In genomic region chr9:136533775-136534157, GRCh38 we compare ENCODE assay signal across 8 cellular contexts. TPM values are rescaled to one million over a fixed set of nuclear protein-coding genes. Genes with fewer than 3 reads are reported as not detected.
A peak's percentile ranks its signal among the peaks of the same experiment; 100 is the strongest.
DNase-seq lines count a peak whose midpoint lies in the region; ATAC-seq and TF ChIP-seq lines count a peak whose summit lies in the region.

No MANE protein-coding gene starts in this region.

- peaks cover 51% of the 10 kb centered on the region for H3K4me1 Mint-ChIP-seq in CD4-positive, alpha-beta T cell (ENCODE audit: low read depth)
- H3K4me1 Mint-ChIP-seq in dendritic cell treated with granulocyte-macrophage colony-stimulating factor and Interleukin-4, amounts not matched to agents 40 ng/mL and 50 ng/mL, for 4 days (ENCODE audit: low read depth), result peaks cover 71% of the 10 kb centered on the region
- H3K4me1 Mint-ChIP-seq in glutamatergic neuron (ENCODE audit: low read depth, unreplicated experiment), result peaks cover 8% of the 10 kb centered on the region

- TF ChIP-seq CTCF in CD4-positive, alpha-beta T cell (IDR thresholded peaks at IDR 0.05), result no peak
- no peak for TF ChIP-seq CTCF in glutamatergic neuron (IDR thresholded peaks at IDR 0.05; ENCODE audit: partially characterized antibody, unreplicated experiment)

- H3K4me3 Mint-ChIP-seq in CD4-positive, alpha-beta T cell, result peak overlapping the region; percentile 78
- peak overlapping the region; percentile 45 for H3K4me3 Mint-ChIP-seq in dendritic cell treated with granulocyte-macrophage colony-stimulating factor and Interleukin-4, amounts not matched to agents 40 ng/mL and 50 ng/mL, for 4 days
- H3K4me3 Mint-ChIP-seq in glutamatergic neuron (ENCODE audit: unreplicated experiment), result no peak overlapping the region

- intact Hi-C loops in CD4-positive, alpha-beta T cell (cut with DNase I, micrococcal nuclease), result no loop called here
- intact Hi-C loops in dendritic cell treated with granulocyte-macrophage colony-stimulating factor and Interleukin-4, amounts not matched to agents 40 ng/mL and 50 ng/mL, for 4 days (cut with micrococcal nuclease), result loop anchor here (5.0 kb wide), 2 partner anchors 46 to 84 kb away; no protein-coding TSS in a partner anchor

- H3K9me3 ChIP-seq in CD4-positive, alpha-beta T cell (ENCODE audit: control insufficient read depth, low read length), result no peaks in the 10 kb centered on the region

- H3K27me3 ChIP-seq in CD4-positive, alpha-beta T cell (ENCODE audit: control insufficient read depth, insufficient read depth, low read length), result no peaks in the 10 kb centered on the region

- H3K27me3 Mint-ChIP-seq in CD4-positive, alpha-beta T cell, result no peaks in the 10 kb centered on the region
- H3K27me3 Mint-ChIP-seq in dendritic cell treated with granulocyte-macrophage colony-stimulating factor and Interleukin-4, amounts not matched to agents 40 ng/mL and 50 ng/mL, for 4 days, result peaks cover 19% of the 10 kb centered on the region
- H3K27me3 Mint-ChIP-seq in glutamatergic neuron (ENCODE audit: unreplicated experiment), result peaks cover 2% of the 10 kb centered on the region

- DNase-seq in CD4-positive, alpha-beta T cell, result peak; percentile 44 to 79 (median 73)
- peak; percentile 67 for DNase-seq in activated CD4-positive, alpha-beta T cell treated with anti-CD3 and anti-CD28 coated beads for 1 hour
- peak; percentile 70 for DNase-seq in stimulated activated CD4-positive, alpha-beta T cell treated with anti-CD3 and anti-CD28 coated beads, Interleukin-12 subunit alpha, Interleukin-12 subunit beta, amount 100 ng/mL, for 4 hours
- no peak for DNase-seq in glutamatergic neuron
- DNase-seq in kidney glomerular epithelial cell (lab: John Stamatoyannopoulos, UW), result no peak

- no peaks in the 10 kb centered on the region for H3K36me3 Mint-ChIP-seq in CD4-positive, alpha-beta T cell (ENCODE audit: low read depth)
- H3K36me3 Mint-ChIP-seq in dendritic cell treated with granulocyte-macrophage colony-stimulating factor and Interleukin-4, amounts not matched to agents 40 ng/mL and 50 ng/mL, for 4 days (ENCODE audit: low read depth), result peaks cover 60% of the 10 kb centered on the region
- no peaks in the 10 kb centered on the region for H3K36me3 Mint-ChIP-seq in glutamatergic neuron (ENCODE audit: unreplicated experiment)

- H3K9me3 Mint-ChIP-seq in CD4-positive, alpha-beta T cell, result no peaks in the 10 kb centered on the region
- no peaks in the 10 kb centered on the region for H3K9me3 Mint-ChIP-seq in dendritic cell treated with granulocyte-macrophage colony-stimulating factor and Interleukin-4, amounts not matched to agents 40 ng/mL and 50 ng/mL, for 4 days
- no peaks in the 10 kb centered on the region for H3K9me3 Mint-ChIP-seq in glutamatergic neuron (ENCODE audit: unreplicated experiment)

- POLR2A ChIA-PET in CD4-positive, alpha-beta T cell (lab: Charles Lee), result interaction anchor here (1.2 to 1.6 kb wide), 5 partner anchors 10 to 194 kb away, joined by 3 to 7 read pairs (median 5); no protein-coding TSS in a partner anchor

- peak overlapping the region; percentile 60 for H3K27ac ChIP-seq in CD4-positive, alpha-beta T cell (ENCODE audit: low read depth, low read length)

- peak; percentile 63 for ATAC-seq in CD4-positive, alpha-beta T cell (ENCODE audit: poor library complexity)
- ATAC-seq in GM18907 (IDR thresholded peaks at IDR 0.05; ENCODE audit: unreplicated experiment) (no peak), HG03565 (IDR thresholded peaks at IDR 0.05; ENCODE audit: unreplicated experiment) (no peak)

- CTCF ChIA-PET in CD4-positive, alpha-beta T cell (lab: Charles Lee), result interaction anchor here (1.2 to 1.4 kb wide), 2 partner anchors 45 to 98 kb away, joined by 3 to 4 read pairs; no protein-coding TSS in a partner anchor

- peak overlapping the region; percentile 94 for H3K27ac Mint-ChIP-seq in CD4-positive, alpha-beta T cell
- H3K27ac Mint-ChIP-seq in dendritic cell treated with granulocyte-macrophage colony-stimulating factor and Interleukin-4, amounts not matched to agents 40 ng/mL and 50 ng/mL, for 4 days, result peak overlapping the region; percentile 75
- H3K27ac Mint-ChIP-seq in glutamatergic neuron (ENCODE audit: unreplicated experiment), result no peak overlapping the region

RNA-seq across cellular contexts. Expression of gene NOTCH1, which starts 12.1 kb away (rescaled TPM):
- total RNA-seq in CD4-positive, alpha-beta T cell, result 10 to 100 TPM; 30.8 to 34.2 TPM
- total RNA-seq in glutamatergic neuron (ENCODE audit: unreplicated experiment), result 64.2 TPM

RNA-seq across cellular contexts. Expression of gene SEC16A, which starts 50.9 kb away (rescaled TPM):
- 10 to 100 TPM; 73.0 to 75.0 TPM for total RNA-seq in CD4-positive, alpha-beta T cell
- 74.3 TPM for total RNA-seq in glutamatergic neuron (ENCODE audit: unreplicated experiment)

Comparison
In these comparisons a context has a peak if more than half of its experiments do, and no peak if none do; other contexts are left out.
1. DNase-seq: peak in CD4-positive, alpha-beta T cell (10 of 10), activated CD4-positive, alpha-beta T cell treated with anti-CD3 and anti-CD28 coated beads for 1 hour (single experiment) and stimulated activated CD4-positive, alpha-beta T cell treated with anti-CD3 and anti-CD28 coated beads, Interleukin-12 subunit alpha, Interleukin-12 subunit beta, amount 100 ng/mL, for 4 hours (single experiment); none in glutamatergic neuron (single experiment) and kidney glomerular epithelial cell (single experiment).